ENCODE assay signal across 1 cellular context in the genomic region with DNA sequence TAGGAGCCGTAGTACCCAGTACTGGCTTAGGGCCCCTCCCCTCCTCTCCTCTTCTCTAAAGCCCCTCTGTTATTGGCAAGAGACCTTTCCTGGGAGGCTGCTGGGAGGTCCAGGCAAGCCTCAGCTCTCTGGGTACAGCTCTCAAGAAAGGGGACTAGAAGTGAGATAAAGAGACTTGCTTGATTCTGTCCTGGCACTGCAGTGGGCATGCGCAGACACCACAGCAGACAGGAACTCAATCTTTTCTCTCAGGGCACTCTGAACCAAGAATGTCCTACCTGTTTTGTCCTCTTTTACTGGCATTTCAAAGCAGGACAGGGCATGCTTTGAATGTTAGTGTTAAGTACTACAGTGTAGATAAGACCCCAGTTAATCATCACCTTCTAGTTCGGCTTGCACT.
TF ChIP-seq lines count a peak whose summit lies in the region.

No MANE protein-coding gene starts in this region.

TF ChIP-seq in WTC11, 78 proteins besides CTCF, POLR2A, EP300 and RAD21 (continued from another document):
- TF ChIP-seq, protein P1, sequence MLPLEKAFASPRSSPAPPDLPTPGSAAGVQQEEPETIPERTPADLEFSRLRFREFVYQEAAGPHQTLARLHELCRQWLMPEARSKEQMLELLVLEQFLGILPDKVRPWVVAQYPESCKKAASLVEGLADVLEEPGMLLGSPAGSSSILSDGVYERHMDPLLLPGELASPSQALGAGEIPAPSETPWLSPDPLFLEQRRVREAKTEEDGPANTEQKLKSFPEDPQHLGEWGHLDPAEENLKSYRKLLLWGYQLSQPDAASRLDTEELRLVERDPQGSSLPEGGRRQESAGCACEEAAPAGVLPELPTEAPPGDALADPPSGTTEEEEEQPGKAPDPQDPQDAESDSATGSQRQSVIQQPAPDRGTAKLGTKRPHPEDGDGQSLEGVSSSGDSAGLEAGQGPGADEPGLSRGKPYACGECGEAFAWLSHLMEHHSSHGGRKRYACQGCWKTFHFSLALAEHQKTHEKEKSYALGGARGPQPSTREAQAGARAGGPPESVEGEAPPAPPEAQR (CRISPR knock-in tag; IDR thresholded peaks at IDR 0.05): no peak
- TF ChIP-seq, protein P2, sequence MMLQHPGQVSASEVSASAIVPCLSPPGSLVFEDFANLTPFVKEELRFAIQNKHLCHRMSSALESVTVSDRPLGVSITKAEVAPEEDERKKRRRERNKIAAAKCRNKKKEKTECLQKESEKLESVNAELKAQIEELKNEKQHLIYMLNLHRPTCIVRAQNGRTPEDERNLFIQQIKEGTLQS (CRISPR knock-in tag; conservative IDR thresholded peaks at IDR 0.05): no peak
- TF ChIP-seq GABPB1 (CRISPR knock-in tag; IDR thresholded peaks at IDR 0.05) (no peak), OVOL2 (CRISPR knock-in tag; IDR thresholded peaks at IDR 0.05; ENCODE audit: borderline replicate concordance) (no peak), KAT7 (CRISPR knock-in tag; IDR thresholded peaks at IDR 0.05; ENCODE audit: borderline replicate concordance) (no peak)
